ENCODE assay signal across 1 cellular context in the genomic region with DNA sequence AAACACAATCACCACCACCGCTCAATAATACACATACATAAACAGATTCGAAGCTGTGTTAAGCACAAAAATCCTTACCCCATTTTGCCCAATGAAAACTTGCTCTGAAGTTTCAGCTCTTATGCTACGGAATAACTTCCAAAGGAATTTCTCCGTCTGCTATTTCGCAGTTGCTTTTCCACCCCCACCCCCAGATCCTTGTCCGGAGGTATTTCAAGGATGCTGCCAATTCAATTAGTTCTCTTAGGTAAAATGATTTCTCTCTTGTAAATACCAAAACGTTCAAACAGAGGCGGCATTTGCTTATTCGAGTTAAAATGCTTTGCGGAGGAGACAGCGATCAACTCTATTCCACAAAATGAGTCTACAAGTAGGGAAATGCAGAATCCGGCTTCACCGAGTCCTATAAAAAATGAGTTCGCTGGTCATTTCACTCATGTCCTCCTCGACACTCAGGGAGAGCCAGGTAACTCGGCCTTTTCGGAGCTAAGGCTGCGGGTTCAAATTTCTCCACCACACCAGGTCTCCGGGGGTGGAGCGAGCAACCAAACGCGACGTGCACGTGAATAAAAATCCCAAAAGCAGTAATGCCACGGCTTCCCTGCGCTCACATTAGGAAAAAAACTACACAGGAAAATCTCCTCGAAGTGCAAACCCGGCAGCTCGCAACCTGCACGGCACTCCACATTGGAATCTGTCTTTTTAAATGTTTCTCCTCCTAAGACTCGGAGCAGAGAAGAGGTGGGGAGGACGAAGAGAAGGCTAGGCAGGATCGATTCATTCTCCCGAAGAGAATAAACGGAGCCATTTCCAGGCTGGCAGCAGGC.
TF ChIP-seq lines count a peak whose summit lies in the region.

No MANE protein-coding gene starts in this region.

TF ChIP-seq in GM12878, 131 proteins besides CTCF, POLR2A, EP300 and RAD21 (continued from another document):
- TF ChIP-seq, protein P1, sequence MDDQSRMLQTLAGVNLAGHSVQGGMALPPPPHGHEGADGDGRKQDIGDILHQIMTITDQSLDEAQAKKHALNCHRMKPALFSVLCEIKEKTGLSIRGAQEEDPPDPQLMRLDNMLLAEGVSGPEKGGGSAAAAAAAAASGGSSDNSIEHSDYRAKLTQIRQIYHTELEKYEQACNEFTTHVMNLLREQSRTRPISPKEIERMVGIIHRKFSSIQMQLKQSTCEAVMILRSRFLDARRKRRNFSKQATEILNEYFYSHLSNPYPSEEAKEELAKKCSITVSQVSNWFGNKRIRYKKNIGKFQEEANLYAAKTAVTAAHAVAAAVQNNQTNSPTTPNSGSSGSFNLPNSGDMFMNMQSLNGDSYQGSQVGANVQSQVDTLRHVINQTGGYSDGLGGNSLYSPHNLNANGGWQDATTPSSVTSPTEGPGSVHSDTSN (IDR thresholded peaks at IDR 0.05; ENCODE audit: insufficient replicate concordance, low read depth, low read length) = no peak
- no peak for TF ChIP-seq RELB (IDR thresholded peaks at IDR 0.05; ENCODE audit: low read depth)
- no peak for TF ChIP-seq KLF5 (IDR thresholded peaks at IDR 0.05; ENCODE audit: partially characterized antibody)
- no peak for TF ChIP-seq NFIC (IDR thresholded peaks at IDR 0.05; ENCODE audit: low read depth, low read length)
- TF ChIP-seq FOXK2 (IDR thresholded peaks at IDR 0.05) = no peak
- TF ChIP-seq BACH1 (IDR thresholded peaks at IDR 0.05; ENCODE audit: borderline replicate concordance) = no peak
- TF ChIP-seq ZNF24 (IDR thresholded peaks at IDR 0.05) = no peak
- no peak for TF ChIP-seq HSF1 (IDR thresholded peaks at IDR 0.05; ENCODE audit: low read depth, low read length)
- no peak for TF ChIP-seq NR2C1 (IDR thresholded peaks at IDR 0.05)
- TF ChIP-seq BHLHE40 (IDR thresholded peaks at IDR 0.05; ENCODE audit: borderline replicate concordance in 1 of 2, low read depth in 2 of 2, low read length in 1 of 2) = peak; percentile 37 to 54; a peak in 2 of 4 replicates
- TF ChIP-seq MYC (IDR thresholded peaks at IDR 0.05; ENCODE audit: insufficient read depth, insufficient read length, insufficient replicate concordance, low read length, severe bottlenecking) = no peak
